Comparison of ENCODE assay signal across 1 cellular context in the genomic region with DNA sequence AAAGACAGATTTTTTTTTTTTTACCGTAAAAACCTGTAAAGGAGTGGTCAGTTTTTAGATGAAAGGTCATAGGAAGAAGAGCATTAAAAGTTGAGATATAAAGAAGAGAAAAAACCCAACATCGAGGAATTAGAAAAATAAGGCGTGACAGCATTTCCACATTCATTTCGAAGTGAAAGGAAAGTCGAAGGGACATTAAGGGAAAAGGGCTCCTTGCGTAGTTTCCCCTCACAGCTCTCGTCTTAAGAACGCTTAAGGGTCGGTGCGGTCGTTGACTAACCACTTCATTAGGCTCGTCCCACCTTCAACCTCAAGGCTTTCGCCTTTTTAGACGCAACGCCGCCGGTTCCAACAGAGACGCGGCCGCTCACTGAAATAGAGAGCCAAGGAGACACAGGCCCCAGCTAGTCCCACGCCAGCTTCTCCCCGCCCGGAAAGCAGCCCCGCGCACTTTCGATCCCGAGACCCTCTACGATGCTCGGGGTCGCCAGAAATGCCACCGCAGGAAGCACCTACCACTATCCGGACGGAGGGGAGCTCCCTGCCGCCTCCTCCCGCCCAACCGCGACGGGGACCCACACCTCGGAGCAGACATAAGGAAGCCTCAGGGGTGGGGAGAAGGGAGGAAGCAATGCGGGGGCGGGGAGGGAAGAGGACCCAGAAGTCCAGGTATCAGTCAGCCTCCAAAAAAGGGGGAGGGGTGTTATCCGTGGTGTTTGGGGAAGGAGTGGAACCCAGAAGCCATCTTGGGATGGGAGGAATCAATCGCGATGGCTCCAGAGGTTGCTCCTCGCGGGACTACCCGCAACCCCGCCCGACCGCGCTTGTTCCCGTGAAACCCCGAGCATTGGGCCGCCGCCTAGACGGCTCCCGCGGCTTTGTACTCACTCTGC.
TF ChIP-seq lines count a peak whose summit lies in the region.

No MANE protein-coding gene starts in this region.

TF ChIP-seq in H1, 55 proteins besides CTCF, POLR2A, EP300 and RAD21:
- TF ChIP-seq RBBP5 (IDR thresholded peaks at IDR 0.05; ENCODE audit: borderline replicate concordance, low read depth, low read length): 0 out of 2 replicates have a peak, but pooled peaks have one; percentile 24
- peak; percentile 67; the same call in 1 of the 2 replicates for TF ChIP-seq EGR1 (IDR thresholded peaks at IDR 0.05; ENCODE audit: borderline replicate concordance, low read depth, low read length)
- TF ChIP-seq KDM1A (IDR thresholded peaks at IDR 0.05; ENCODE audit: borderline replicate concordance, low read length): no peak
- no peak for TF ChIP-seq MAFK (IDR thresholded peaks at IDR 0.05; ENCODE audit: low read depth, low read length)
- TF ChIP-seq SAP30 (IDR thresholded peaks at IDR 0.05; ENCODE audit: insufficient read depth, insufficient replicate concordance, low read length): peak; percentile 66
- TF ChIP-seq CBX5 (IDR thresholded peaks at IDR 0.05; ENCODE audit: low read depth, low read length): no peak
- TF ChIP-seq KDM5A (IDR thresholded peaks at IDR 0.05; ENCODE audit: low read length): no peak
